1 cellular context compared by ENCODE assay signal in the genomic region with DNA sequence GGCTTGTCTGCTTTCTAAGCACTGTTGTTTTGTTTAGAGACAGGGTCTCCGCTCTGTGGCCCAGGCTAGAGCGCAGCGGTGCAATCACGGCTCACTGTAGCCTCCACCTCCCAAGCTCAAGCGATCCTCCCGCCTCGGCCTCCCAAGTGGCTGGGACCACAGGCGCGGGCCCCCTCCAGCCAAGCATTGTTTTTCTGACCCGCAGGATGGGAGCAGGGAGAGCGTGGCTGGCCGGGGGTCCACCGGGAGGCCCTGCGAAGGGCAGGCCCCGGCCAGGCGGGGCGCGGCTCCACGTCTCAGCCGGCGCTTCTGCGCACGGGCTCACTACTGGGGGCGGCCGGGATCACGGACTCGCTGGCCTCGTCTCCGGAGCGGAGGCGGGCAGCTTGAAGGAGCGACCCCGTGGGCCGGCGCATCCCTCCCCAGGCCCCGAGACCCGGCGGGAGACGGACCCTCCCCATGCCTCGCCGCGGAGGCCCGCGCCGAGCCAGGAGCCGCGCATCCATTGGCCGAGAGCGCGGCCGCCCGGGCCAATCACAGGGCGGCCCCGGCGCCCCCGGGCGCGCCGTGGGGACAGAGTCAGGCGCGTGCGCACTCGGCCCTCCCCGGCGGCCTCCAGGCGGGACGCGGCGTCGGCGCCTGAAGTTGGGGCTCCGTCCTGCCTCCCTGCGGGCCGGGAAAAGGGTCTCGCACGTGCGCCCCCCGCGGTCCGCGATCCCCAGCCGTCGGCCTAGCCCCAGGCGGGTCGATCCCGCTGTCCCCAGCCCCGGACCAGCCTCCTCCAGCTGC.
A peak's percentile ranks its signal among the peaks of the same experiment; 100 is the strongest.
TF ChIP-seq lines count a peak whose summit lies in the region.

No MANE protein-coding gene starts in this region.

TF ChIP-seq in HepG2, 621 proteins besides CTCF, POLR2A, EP300 and RAD21 (continued from another document):
- TF ChIP-seq, protein P1, sequence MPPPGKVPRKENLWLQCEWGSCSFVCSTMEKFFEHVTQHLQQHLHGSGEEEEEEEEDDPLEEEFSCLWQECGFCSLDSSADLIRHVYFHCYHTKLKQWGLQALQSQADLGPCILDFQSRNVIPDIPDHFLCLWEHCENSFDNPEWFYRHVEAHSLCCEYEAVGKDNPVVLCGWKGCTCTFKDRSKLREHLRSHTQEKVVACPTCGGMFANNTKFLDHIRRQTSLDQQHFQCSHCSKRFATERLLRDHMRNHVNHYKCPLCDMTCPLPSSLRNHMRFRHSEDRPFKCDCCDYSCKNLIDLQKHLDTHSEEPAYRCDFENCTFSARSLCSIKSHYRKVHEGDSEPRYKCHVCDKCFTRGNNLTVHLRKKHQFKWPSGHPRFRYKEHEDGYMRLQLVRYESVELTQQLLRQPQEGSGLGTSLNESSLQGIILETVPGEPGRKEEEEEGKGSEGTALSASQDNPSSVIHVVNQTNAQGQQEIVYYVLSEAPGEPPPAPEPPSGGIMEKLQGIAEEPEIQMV (CRISPR knock-in tag; IDR thresholded peaks at IDR 0.05; ENCODE audit: low read depth), result 0 out of 2 replicates have a peak, but pooled peaks have one; percentile 44
- TF ChIP-seq RARA (CRISPR knock-in tag; IDR thresholded peaks at IDR 0.05) (0 out of 2 replicates have a peak, but pooled peaks have one; percentile 28), ZNF678 (CRISPR knock-in tag; IDR thresholded peaks at IDR 0.05) (peak; percentile 95; the same call in 1 of the 2 replicates), ZMYM3 (CRISPR knock-in tag; IDR thresholded peaks at IDR 0.05) (peak; percentile 61; the same call in 1 of the 2 replicates), ZNF776 (CRISPR knock-in tag; IDR thresholded peaks at IDR 0.05) (peak; percentile 98), MEF2D (CRISPR knock-in tag; IDR thresholded peaks at IDR 0.05) (no peak), ZFP37 (CRISPR knock-in tag; IDR thresholded peaks at IDR 0.05; ENCODE audit: borderline replicate concordance) (peak; percentile 71; the same call in 1 of the 2 replicates), ZNF530 (CRISPR knock-in tag; IDR thresholded peaks at IDR 0.05; ENCODE audit: low read depth) (no peak), AHR (CRISPR knock-in tag; IDR thresholded peaks at IDR 0.05) (no peak), ZNF326 (CRISPR knock-in tag; IDR thresholded peaks at IDR 0.05; ENCODE audit: borderline replicate concordance) (no peak), ZNF282 (IDR thresholded peaks at IDR 0.05; ENCODE audit: partially characterized antibody) (no peak), NFKBIZ (CRISPR knock-in tag; IDR thresholded peaks at IDR 0.05) (peak; percentile 44; the same call in 1 of the 2 replicates), ZNF501 (CRISPR knock-in tag; IDR thresholded peaks at IDR 0.05) (0 out of 2 replicates have a peak, but pooled peaks have one; percentile 9)
- TF ChIP-seq, protein P2, sequence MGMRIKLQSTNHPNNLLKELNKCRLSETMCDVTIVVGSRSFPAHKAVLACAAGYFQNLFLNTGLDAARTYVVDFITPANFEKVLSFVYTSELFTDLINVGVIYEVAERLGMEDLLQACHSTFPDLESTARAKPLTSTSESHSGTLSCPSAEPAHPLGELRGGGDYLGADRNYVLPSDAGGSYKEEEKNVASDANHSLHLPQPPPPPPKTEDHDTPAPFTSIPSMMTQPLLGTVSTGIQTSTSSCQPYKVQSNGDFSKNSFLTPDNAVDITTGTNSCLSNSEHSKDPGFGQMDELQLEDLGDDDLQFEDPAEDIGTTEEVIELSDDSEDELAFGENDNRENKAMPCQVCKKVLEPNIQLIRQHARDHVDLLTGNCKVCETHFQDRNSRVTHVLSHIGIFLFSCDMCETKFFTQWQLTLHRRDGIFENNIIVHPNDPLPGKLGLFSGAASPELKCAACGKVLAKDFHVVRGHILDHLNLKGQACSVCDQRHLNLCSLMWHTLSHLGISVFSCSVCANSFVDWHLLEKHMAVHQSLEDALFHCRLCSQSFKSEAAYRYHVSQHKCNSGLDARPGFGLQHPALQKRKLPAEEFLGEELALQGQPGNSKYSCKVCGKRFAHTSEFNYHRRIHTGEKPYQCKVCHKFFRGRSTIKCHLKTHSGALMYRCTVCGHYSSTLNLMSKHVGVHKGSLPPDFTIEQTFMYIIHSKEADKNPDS (CRISPR knock-in tag; IDR thresholded peaks at IDR 0.05), result no peak; the same call in 1 of the 2 replicates
- TF ChIP-seq, protein P3, sequence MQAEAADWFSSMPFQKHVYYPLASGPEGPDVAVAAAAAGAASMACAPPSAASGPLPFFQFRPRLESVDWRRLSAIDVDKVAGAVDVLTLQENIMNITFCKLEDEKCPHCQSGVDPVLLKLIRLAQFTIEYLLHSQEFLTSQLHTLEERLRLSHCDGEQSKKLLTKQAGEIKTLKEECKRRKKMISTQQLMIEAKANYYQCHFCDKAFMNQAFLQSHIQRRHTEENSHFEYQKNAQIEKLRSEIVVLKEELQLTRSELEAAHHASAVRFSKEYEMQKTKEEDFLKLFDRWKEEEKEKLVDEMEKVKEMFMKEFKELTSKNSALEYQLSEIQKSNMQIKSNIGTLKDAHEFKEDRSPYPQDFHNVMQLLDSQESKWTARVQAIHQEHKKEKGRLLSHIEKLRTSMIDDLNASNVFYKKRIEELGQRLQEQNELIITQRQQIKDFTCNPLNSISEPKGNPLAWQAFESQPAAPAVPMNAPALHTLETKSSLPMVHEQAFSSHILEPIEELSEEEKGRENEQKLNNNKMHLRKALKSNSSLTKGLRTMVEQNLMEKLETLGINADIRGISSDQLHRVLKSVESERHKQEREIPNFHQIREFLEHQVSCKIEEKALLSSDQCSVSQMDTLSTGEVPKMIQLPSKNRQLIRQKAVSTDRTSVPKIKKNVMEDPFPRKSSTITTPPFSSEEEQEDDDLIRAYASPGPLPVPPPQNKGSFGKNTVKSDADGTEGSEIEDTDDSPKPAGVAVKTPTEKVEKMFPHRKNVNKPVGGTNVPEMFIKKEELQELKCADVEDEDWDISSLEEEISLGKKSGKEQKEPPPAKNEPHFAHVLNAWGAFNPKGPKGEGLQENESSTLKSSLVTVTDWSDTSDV (CRISPR knock-in tag; IDR thresholded peaks at IDR 0.05), result peak; percentile 78
- TF ChIP-seq, protein P4, sequence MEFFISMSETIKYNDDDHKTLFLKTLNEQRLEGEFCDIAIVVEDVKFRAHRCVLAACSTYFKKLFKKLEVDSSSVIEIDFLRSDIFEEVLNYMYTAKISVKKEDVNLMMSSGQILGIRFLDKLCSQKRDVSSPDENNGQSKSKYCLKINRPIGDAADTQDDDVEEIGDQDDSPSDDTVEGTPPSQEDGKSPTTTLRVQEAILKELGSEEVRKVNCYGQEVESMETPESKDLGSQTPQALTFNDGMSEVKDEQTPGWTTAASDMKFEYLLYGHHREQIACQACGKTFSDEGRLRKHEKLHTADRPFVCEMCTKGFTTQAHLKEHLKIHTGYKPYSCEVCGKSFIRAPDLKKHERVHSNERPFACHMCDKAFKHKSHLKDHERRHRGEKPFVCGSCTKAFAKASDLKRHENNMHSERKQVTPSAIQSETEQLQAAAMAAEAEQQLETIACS (CRISPR knock-in tag; IDR thresholded peaks at IDR 0.05), result no peak; the same call in 1 of the 2 replicates
TF ChIP-seq in HepG2: peak in this region for 237.
